8 cellular contexts compared by ENCODE assay signal in the genomic region with DNA sequence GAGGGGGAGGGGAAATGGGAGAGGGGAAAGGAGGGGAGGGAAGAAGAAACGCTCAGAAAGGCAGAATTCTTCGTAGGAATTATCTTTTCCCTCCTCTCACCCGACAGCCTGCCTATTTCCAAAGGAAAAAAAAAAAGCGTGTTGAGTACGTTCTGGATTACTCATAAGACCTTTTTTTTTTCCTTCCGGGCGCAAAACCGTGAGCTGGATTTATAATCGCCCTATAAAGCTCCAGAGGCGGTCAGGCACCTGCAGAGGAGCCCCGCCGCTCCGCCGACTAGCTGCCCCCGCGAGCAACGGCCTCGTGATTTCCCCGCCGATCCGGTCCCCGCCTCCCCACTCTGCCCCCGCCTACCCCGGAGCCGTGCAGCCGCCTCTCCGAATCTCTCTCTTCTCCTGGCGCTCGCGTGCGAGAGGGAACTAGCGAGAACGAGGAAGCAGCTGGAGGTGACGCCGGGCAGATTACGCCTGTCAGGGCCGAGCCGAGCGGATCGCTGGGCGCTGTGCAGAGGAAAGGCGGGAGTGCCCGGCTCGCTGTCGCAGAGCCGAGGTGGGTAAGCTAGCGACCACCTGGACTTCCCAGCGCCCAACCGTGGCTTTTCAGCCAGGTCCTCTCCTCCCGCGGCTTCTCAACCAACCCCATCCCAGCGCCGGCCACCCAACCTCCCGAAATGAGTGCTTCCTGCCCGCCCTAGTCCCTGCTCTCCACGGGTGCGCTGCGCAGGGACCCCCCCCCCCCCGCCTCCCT. TPM values are rescaled to one million over a fixed set of nuclear protein-coding genes. Genes with fewer than 3 reads are reported as not detected.
A peak's percentile ranks its signal among the peaks of the same experiment; 100 is the strongest.
DNase-seq lines count a peak whose midpoint lies in the region; ATAC-seq and TF ChIP-seq lines count a peak whose summit lies in the region.

A gene (plus strand): TSS at position 389 of the 748 bp plus-strand sequence. CDS start 1,705 bp downstream, outside the sequence.

- CTCF ChIA-PET in activated B cell treated with CpG ODN at 0.5 μM for 24 hours (lab: Charles Lee): interaction anchor here (0.8 to 3.6 kb wide), 3 partner anchors 57 to 458 kb away, joined by 3 to 11 read pairs (median 3); no protein-coding TSS in a partner anchor

- H3K4me1 Mint-ChIP-seq in activated B cell treated with CpG ODN at 0.5 μM for 24 hours: peaks cover 56% of the 10 kb centered on the region

- POLR2A ChIA-PET in activated B cell treated with CpG ODN at 0.5 μM for 24 hours (lab: Charles Lee): interaction anchor here (0.6 to 0.7 kb wide), 5 partner anchors 19 to 506 kb away, joined by 3 to 7 read pairs (median 6); a partner anchor contains a TSS

- H3K4me3 Mint-ChIP-seq in activated B cell treated with CpG ODN at 0.5 μM for 24 hours: peak within 1 kb of the TSS; percentile 70

- peaks cover 68% of the 10 kb centered on the region for H3K27me3 Mint-ChIP-seq in activated B cell treated with CpG ODN at 0.5 μM for 24 hours

- no peak for TF ChIP-seq CTCF in activated B cell treated with CpG ODN at 0.5 μM for 24 hours (IDR thresholded peaks at IDR 0.05)

- H3K36me3 Mint-ChIP-seq in activated B cell treated with CpG ODN at 0.5 μM for 24 hours (ENCODE audit: low read depth): no peaks in the 10 kb centered on the region

- intact Hi-C loops in activated B cell treated with CpG ODN at 0.5 μM for 24 hours (cut with micrococcal nuclease): loop anchor here (2.0 to 10.0 kb wide), 3 partner anchors 580 to 1362 kb away; a partner anchor contains a TSS

- H3K27ac Mint-ChIP-seq in activated B cell treated with CpG ODN at 0.5 μM for 24 hours: no peak within 1 kb of the TSS

- DNase-seq in Daoy (ENCODE audit: low read depth) (peak; percentile 84), NCI-H226 (peak; percentile 78), activated B cell treated with CpG ODN at 0.5 μM for 24 hours (peak; percentile 46), ecto neural progenitor cell (ENCODE audit: low spot score) (peak; percentile 82), lung microvascular endothelial cell (ENCODE audit: low read depth in 2 of 2) (peak; percentile 68 to 78), T-helper 9 cell (no peak)
- DNase-seq in stimulated activated CD8-positive, alpha-beta memory T cell treated with anti-CD3 and anti-CD28 coated beads, Interleukin-12 subunit alpha, Interleukin-12 subunit beta, amount 100 ng/mL, for 4 hours (ENCODE audit: low read depth): peak; percentile 39

- H3K9me3 Mint-ChIP-seq in activated B cell treated with CpG ODN at 0.5 μM for 24 hours: no peaks in the 10 kb centered on the region

- ATAC-seq in HG03066 (IDR thresholded peaks at IDR 0.05; ENCODE audit: low read depth, unreplicated experiment) (peak; percentile 60), activated B cell treated with CpG ODN at 0.5 μM for 24 hours (ENCODE audit: low read depth) (peak; percentile 67)

RNA-seq across cellular contexts. Expression of the gene that starts here (rescaled TPM):
- 8.6 and 11.7 TPM in 2 replicates for total RNA-seq in Daoy (2014; rRNA removed; shearing (Covaris generic))
- total RNA-seq in activated B cell treated with CpG ODN at 0.5 μM for 24 hours (not detected in 2 replicates), lung microvascular endothelial cell (0.22 and 0.40 TPM in 2 replicates)

Comparison
In these comparisons a context has a peak if more than half of its experiments do, and no peak if none do; other contexts are left out.
1. Peak in DNase-seq and ATAC-seq in activated B cell treated with CpG ODN at 0.5 μM for 24 hours; RNA of the gene not detected or under 1 TPM.
2. Peak in DNase-seq in lung microvascular endothelial cell; RNA of the gene not detected or under 1 TPM.